Comparison of ENCODE assay signal across 1 cellular context in genomic region chr21:41593051-41593783, GRCh38.
TF ChIP-seq lines count a peak whose summit lies in the region.

No MANE protein-coding gene starts in this region.

TF ChIP-seq in SK-N-SH treated with all-trans-retinoic acid at 6 μM for 48 hours, 23 proteins besides CTCF, POLR2A, EP300 and RAD21 (continued from another document):
- TF ChIP-seq POU6F1 (CRISPR knock-in tag; IDR thresholded peaks at IDR 0.05; ENCODE audit: borderline replicate concordance, low read depth) (no peak), CSRNP3 (CRISPR knock-in tag; IDR thresholded peaks at IDR 0.05) (no peak), ZFP30 (CRISPR knock-in tag; IDR thresholded peaks at IDR 0.05) (no peak), ZFP3 (CRISPR knock-in tag; IDR thresholded peaks at IDR 0.05) (no peak), ZC3H10 (CRISPR knock-in tag; IDR thresholded peaks at IDR 0.05) (no peak), BACH2 (CRISPR knock-in tag; IDR thresholded peaks at IDR 0.05; ENCODE audit: borderline replicate concordance) (no peak), ZNF8 (CRISPR knock-in tag; IDR thresholded peaks at IDR 0.05) (no peak)
